In genomic region chr3:51520906-51521730, GRCh38 we compare ENCODE assay signal across 8 cellular contexts.
DNase-seq lines count a peak whose midpoint lies in the region; ATAC-seq and TF ChIP-seq lines count a peak whose summit lies in the region.
"Not testable (repeated sequence)": the region's sequence is repeated elsewhere in the genome, so short reads cannot be mapped to it uniquely, and the experiment has no call there.

No MANE protein-coding gene starts in this region.

- ATAC-seq in GM18909 (IDR thresholded peaks at IDR 0.05; ENCODE audit: poor library complexity, unreplicated experiment) (peak; percentile 94), HG02571 (IDR thresholded peaks at IDR 0.05; ENCODE audit: unreplicated experiment) (peak; percentile 88), HG02943 (IDR thresholded peaks at IDR 0.05; ENCODE audit: low read depth, unreplicated experiment) (peak; percentile 80), HG03196 (IDR thresholded peaks at IDR 0.05; ENCODE audit: unreplicated experiment) (peak; percentile 77)
- ATAC-seq in stimulated activated naive CD8-positive, alpha-beta T cell treated with anti-CD3 and anti-CD28 coated beads, Interleukin-15, Interleukin-2, amounts not matched to agents 100 U/mL and 50 U/mL, for 24 hours = peak; percentile 14

- in situ Hi-C loops in GM13976 (cut with MboI; ENCODE audit: low sequenced_read_pairs, unreplicated experiment) = not testable (repeated sequence)

- TF ChIP-seq CTCF in GM13976 (IDR thresholded peaks at IDR 0.05; ENCODE audit: borderline replicate concordance, control extremely low read depth, extremely low read depth, insufficient read depth, missing control alignments); GM20000 (IDR thresholded peaks at IDR 0.05; ENCODE audit: extremely low read depth, missing control alignments): not testable (repeated sequence)

- DNase-seq in GM13976 (ENCODE audit: low spot score) (peak; percentile 63), GM20000 (ENCODE audit: low spot score) (peak; percentile 56), NAMALWA (ENCODE audit: low spot score) (peak; percentile 60)
- not testable (repeated sequence) for DNase-seq in stimulated activated naive CD8-positive, alpha-beta T cell treated with anti-CD3 and anti-CD28 coated beads, Interleukin-15, Interleukin-2, amounts not matched to agents 100 U/mL and 50 U/mL, for 24 hours

Comparison
In these comparisons a context has a peak if more than half of its experiments do, and no peak if none do; other contexts are left out.
1. ATAC-seq: peak in every context shown above with its lines; median percentile 94 in GM18909; 88 in HG02571; 80 in HG02943; 77 in HG03196; 14 in stimulated activated naive CD8-positive, alpha-beta T cell treated with anti-CD3 and anti-CD28 coated beads, Interleukin-15, Interleukin-2, amounts not matched to agents 100 U/mL and 50 U/mL, for 24 hours.